ENCODE assay signal across 19 cellular contexts in the genomic region with DNA sequence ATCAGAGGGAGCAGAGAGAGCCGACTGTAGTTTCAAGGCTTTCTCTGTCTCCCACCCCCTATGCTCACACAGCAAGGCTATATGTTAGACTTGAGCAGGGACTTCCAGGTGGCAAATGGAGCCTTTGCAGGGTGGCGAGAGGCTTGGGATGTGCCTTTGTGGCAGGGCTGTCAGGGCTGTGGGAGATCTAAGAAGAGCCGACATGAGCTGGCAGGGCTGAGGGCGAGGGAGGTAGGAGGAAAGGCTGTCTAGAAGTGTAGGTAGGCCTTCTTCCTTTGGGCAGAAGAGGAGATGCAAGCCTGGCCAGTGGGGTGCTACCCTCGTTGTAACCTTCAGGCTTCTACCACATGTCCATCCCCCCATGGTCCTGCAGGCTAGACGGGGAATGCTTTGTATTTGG. TPM values are rescaled to one million over a fixed set of nuclear protein-coding genes. Genes with fewer than 3 reads are reported as not detected.
DNase-seq lines count a peak whose midpoint lies in the region; ATAC-seq, FAIRE-seq and TF ChIP-seq lines count a peak whose summit lies in the region.
"Had no signal": no experiment of that assay in that cellular context is flagged by ENCODE, and none has a peak within 500 bp of the region (broad histone marks: within the 10 kb centered on the region; RNA-seq: fewer than 3 reads in every experiment).

No MANE protein-coding gene starts in this region.

- 0 out of 2 replicates have a peak overlapping the region, but pooled peaks have one; percentile 12 for H3K4me2 ChIP-seq in DOHH2 (ENCODE audit: low read length)
- H3K4me2 ChIP-seq: hepatocyte had no signal

- no peaks in the 10 kb centered on the region for H3F3A ChIP-seq in DOHH2 (ENCODE audit: control insufficient read depth, insufficient read depth)

- no peak for TF ChIP-seq POLR2A in stomach (IDR thresholded peaks at IDR 0.05)

- intact Hi-C loops in Panc1 (cut with micrococcal nuclease; ENCODE audit: unreplicated experiment) (no loop called here), kidney (cut with DNase I) (no loop called here), stomach (cut with DNase I; ENCODE audit: low total_unique reads) (no loop called here)

- H3K9me3 ChIP-seq in DOHH2 (ENCODE audit: control insufficient read depth, insufficient read depth, low read length) (no peaks in the 10 kb centered on the region), Panc1 (ENCODE audit: control insufficient read depth, insufficient read depth, low read depth, low read length) (no peaks in the 10 kb centered on the region), kidney (ENCODE audit: control insufficient read depth in 1 of 2, low read length in 2 of 2) (no peaks in the 10 kb centered on the region), stomach (no peaks in the 10 kb centered on the region)

- H3K36me3 ChIP-seq in DOHH2 (ENCODE audit: control insufficient read depth, low read length) = peaks cover 11% of the 10 kb centered on the region
- no peaks in the 10 kb centered on the region for H3K36me3 ChIP-seq in Panc1 (ENCODE audit: control insufficient read depth, insufficient read depth, low read length)
- peaks cover 0 to 3% of the 10 kb centered on the region in 2 donors for H3K36me3 ChIP-seq in kidney (ENCODE audit: control insufficient read depth in 1 of 2, insufficient read depth in 2 of 2, low read length in 2 of 2)
- peaks cover 0 to 3% (median 0%) of the 10 kb centered on the region in 4 donors for H3K36me3 ChIP-seq in stomach

- TF ChIP-seq CTCF in DOHH2 (IDR thresholded peaks at IDR 0.05; ENCODE audit: low read depth, low read length, poor library complexity, severe bottlenecking) = no peak
- no peak for TF ChIP-seq CTCF in Panc1 (IDR thresholded peaks at IDR 0.05)
- TF ChIP-seq CTCF in kidney (IDR thresholded peaks at IDR 0.05; ENCODE audit: borderline replicate concordance, extremely low read depth, insufficient read depth) = no peak
- TF ChIP-seq CTCF in stomach (IDR thresholded peaks at IDR 0.05) = no peak

- in situ Hi-C loops in Panc1 (cut with HindIII; ENCODE audit: low pct_unique_long_range_greater_than_20kb, low sequenced_read_pairs) = no loop called here

- no peaks in the 10 kb centered on the region for H3K27me3 ChIP-seq in DOHH2 (ENCODE audit: control insufficient read depth, low read length)
- H3K27me3 ChIP-seq in Panc1 (ENCODE audit: control insufficient read depth, insufficient read depth, low read length) = no peaks in the 10 kb centered on the region
- no peaks in the 10 kb centered on the region for H3K27me3 ChIP-seq in stomach
- H3K27me3 ChIP-seq: hepatocyte had no signal

- CTCF ChIA-PET in Panc1 (lab: Charles Lee) = no interaction called here

- peaks cover 98% of the 10 kb centered on the region for H3K79me2 ChIP-seq in DOHH2 (ENCODE audit: control insufficient read depth, low read length)

- no peak for TF ChIP-seq EP300 in stomach (IDR thresholded peaks at IDR 0.05)

- H3K27ac ChIP-seq in DOHH2 (ENCODE audit: low read depth, low read length) (no peak overlapping the region), Panc1 (ENCODE audit: low read length) (peak overlapping the region; percentile 99), kidney (ENCODE audit: low read depth in 2 of 2, low read length in 2 of 2) (peak overlapping the region; percentile 93 to 95), stomach (peak overlapping the region in 4 of 5 donors; percentile 90 to 95 (median 94))
- H3K27ac ChIP-seq: hepatocyte had no signal

- H4K20me1 ChIP-seq in DOHH2 (ENCODE audit: control insufficient read depth, insufficient read depth, low read depth, low read length) = peaks cover 21% of the 10 kb centered on the region; the same call in 1 of the 2 replicates

- POLR2A ChIA-PET in Panc1 (lab: Charles Lee) = no interaction called here

- WGBS in stomach, 5 donors = 71 to 88% (median 87%) methylated on average over 5 to 6 of the region's 6 CpGs

- no peaks in the 10 kb centered on the region for H3K9me2 ChIP-seq in DOHH2 (replicated peaks; ENCODE audit: control insufficient read depth, low read length)

- no TSS peak for BruUV-seq in Panc1 (replicated peaks; lab: Mats Ljungman, UMichigan)

- peaks cover 98% of the 10 kb centered on the region for H3K4me1 ChIP-seq in DOHH2 (ENCODE audit: control insufficient read depth, low read length)
- peaks cover 93% of the 10 kb centered on the region for H3K4me1 ChIP-seq in Panc1 (ENCODE audit: control insufficient read depth, insufficient read depth, low read length)
- H3K4me1 ChIP-seq in kidney (ENCODE audit: control insufficient read depth in 1 of 2, insufficient read depth in 1 of 2, low read depth in 1 of 2, low read length in 2 of 2) = peaks cover 82 to 83% of the 10 kb centered on the region in 2 donors
- peaks cover 87 to 100% (median 98%) of the 10 kb centered on the region in 4 donors for H3K4me1 ChIP-seq in stomach

- no peak for FAIRE-seq in kidney (lab: Jason Lieb, UNC)
- FAIRE-seq: G401.6 had no signal

- ATAC-seq in Panc1 (no peak), HG02973 (IDR thresholded peaks at IDR 0.05; ENCODE audit: unreplicated experiment) (no peak)

- DNase-seq in Panc1 (ENCODE audit: low read depth, low spot score) = no peak
- DNase-seq in kidney = no peak
- no peak for DNase-seq in stomach
- DNase-seq in C1 segment of cervical spinal cord (lab: John Stamatoyannopoulos, UW) = no peak
- no peak for DNase-seq in NK-92 (lab: John Stamatoyannopoulos, UW; ENCODE audit: unreplicated experiment)
- no peak for DNase-seq in UCSD-AML1 (lab: John Stamatoyannopoulos, UW; ENCODE audit: unreplicated experiment)
- DNase-seq: activated CD8-positive, alpha-beta memory T cell treated with anti-CD3 and anti-CD28 coated beads for 24 hours; central memory CD4-positive, alpha-beta T cell; GOT3; NCI-H1694; NCI-H524 treated with DMSO at 0.1 percent for 48 hours; RPMI8226; stimulated activated CD4-positive, alpha-beta T cell treated with anti-CD3 and anti-CD28 coated beads, Interleukin-15, amount 100 ng/mL, for 24 hours; T1000 had no signal

- H3K4me3 ChIP-seq in DOHH2 (ENCODE audit: low read length) = no peak overlapping the region
- H3K4me3 ChIP-seq in Panc1 (ENCODE audit: low read depth in 2 of 2, low read length in 2 of 2) = no peak overlapping the region
- no peak overlapping the region for H3K4me3 ChIP-seq in kidney (ENCODE audit: low read length in 2 of 2)
- no peak overlapping the region for H3K4me3 ChIP-seq in stomach
- H3K4me3 ChIP-seq: hepatocyte, lung had no signal

- peak overlapping the region in 1 of 2 donors; percentile 38 for H3K9ac ChIP-seq in kidney (ENCODE audit: low read length in 2 of 2)

RNA-seq across cellular contexts. Expression of gene CXXC5, which starts 15.1 kb away (rescaled TPM):
- total RNA-seq in Panc1 (2021; ENCODE audit: unreplicated experiment) (85.0 TPM), kidney (122 TPM), stomach (100 to 1,000 TPM in 1 of 5 donors, 10 to 100 TPM in 4; 25.9 to 101 (median 32.7) TPM)
- polyA plus RNA-seq in Panc1 (2012; ENCODE audit: insufficient read length) = 151 TPM
- polyA plus RNA-seq in kidney (ENCODE audit: insufficient read depth, low read depth, low replicate concordance) (116 TPM), stomach (10 to 100 TPM; 18.3 to 26.3 (median 22.2) TPM)
